In the genomic region with DNA sequence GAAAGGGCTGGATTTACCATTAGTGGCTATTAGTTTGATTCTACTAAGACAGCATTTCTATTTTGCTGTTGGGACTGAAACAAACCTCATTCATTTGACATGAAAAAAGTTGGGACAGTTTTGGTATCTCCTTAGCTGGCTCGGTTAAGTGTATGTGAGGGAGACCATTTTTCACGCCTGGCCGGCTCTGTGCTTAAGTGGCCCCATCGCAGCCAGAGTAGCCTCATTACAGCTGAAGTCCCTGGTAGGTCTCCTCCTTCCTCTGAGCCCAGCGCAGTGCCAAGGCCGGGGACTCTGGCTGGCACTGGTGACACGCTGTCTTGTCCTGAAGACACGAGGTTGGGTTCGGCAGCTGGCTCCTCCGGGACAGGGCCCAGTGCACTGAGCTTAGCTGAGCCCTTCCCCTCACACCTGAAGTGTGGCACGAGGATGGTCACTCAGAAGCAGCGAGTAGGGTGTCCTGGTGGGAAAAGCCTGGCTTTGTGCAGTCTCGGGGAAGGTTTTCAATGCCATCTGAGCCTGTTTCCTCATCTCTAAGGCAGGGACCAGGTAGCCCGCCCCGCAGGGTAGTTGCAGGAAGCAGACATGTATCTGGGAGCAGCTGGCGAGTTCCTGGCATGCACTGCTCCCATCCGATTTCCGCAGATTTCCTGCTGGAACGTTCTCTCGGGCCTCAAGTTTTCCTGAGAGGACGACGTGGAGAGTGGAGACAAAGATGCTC, we compare ENCODE assay signal across 1 cellular context.
TF ChIP-seq lines count a peak whose summit lies in the region.

No MANE protein-coding gene starts in this region.

TF ChIP-seq in K562, 482 proteins besides CTCF, POLR2A, EP300 and RAD21 (continued from another document and continues in another):
- TF ChIP-seq, protein P1, sequence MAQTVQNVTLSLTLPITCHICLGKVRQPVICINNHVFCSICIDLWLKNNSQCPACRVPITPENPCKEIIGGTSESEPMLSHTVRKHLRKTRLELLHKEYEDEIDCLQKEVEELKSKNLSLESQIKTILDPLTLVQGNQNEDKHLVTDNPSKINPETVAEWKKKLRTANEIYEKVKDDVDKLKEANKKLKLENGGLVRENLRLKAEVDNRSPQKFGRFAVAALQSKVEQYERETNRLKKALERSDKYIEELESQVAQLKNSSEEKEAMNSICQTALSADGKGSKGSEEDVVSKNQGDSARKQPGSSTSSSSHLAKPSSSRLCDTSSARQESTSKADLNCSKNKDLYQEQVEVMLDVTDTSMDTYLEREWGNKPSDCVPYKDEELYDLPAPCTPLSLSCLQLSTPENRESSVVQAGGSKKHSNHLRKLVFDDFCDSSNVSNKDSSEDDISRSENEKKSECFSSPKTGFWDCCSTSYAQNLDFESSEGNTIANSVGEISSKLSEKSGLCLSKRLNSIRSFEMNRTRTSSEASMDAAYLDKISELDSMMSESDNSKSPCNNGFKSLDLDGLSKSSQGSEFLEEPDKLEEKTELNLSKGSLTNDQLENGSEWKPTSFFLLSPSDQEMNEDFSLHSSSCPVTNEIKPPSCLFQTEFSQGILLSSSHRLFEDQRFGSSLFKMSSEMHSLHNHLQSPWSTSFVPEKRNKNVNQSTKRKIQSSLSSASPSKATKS (CRISPR knock-in tag; IDR thresholded peaks at IDR 0.05) = no peak
- TF ChIP-seq ZNF431 (CRISPR knock-in tag; IDR thresholded peaks at IDR 0.05) = peak; percentile 3; the same call in 1 of the 2 replicates
- TF ChIP-seq, protein P2, sequence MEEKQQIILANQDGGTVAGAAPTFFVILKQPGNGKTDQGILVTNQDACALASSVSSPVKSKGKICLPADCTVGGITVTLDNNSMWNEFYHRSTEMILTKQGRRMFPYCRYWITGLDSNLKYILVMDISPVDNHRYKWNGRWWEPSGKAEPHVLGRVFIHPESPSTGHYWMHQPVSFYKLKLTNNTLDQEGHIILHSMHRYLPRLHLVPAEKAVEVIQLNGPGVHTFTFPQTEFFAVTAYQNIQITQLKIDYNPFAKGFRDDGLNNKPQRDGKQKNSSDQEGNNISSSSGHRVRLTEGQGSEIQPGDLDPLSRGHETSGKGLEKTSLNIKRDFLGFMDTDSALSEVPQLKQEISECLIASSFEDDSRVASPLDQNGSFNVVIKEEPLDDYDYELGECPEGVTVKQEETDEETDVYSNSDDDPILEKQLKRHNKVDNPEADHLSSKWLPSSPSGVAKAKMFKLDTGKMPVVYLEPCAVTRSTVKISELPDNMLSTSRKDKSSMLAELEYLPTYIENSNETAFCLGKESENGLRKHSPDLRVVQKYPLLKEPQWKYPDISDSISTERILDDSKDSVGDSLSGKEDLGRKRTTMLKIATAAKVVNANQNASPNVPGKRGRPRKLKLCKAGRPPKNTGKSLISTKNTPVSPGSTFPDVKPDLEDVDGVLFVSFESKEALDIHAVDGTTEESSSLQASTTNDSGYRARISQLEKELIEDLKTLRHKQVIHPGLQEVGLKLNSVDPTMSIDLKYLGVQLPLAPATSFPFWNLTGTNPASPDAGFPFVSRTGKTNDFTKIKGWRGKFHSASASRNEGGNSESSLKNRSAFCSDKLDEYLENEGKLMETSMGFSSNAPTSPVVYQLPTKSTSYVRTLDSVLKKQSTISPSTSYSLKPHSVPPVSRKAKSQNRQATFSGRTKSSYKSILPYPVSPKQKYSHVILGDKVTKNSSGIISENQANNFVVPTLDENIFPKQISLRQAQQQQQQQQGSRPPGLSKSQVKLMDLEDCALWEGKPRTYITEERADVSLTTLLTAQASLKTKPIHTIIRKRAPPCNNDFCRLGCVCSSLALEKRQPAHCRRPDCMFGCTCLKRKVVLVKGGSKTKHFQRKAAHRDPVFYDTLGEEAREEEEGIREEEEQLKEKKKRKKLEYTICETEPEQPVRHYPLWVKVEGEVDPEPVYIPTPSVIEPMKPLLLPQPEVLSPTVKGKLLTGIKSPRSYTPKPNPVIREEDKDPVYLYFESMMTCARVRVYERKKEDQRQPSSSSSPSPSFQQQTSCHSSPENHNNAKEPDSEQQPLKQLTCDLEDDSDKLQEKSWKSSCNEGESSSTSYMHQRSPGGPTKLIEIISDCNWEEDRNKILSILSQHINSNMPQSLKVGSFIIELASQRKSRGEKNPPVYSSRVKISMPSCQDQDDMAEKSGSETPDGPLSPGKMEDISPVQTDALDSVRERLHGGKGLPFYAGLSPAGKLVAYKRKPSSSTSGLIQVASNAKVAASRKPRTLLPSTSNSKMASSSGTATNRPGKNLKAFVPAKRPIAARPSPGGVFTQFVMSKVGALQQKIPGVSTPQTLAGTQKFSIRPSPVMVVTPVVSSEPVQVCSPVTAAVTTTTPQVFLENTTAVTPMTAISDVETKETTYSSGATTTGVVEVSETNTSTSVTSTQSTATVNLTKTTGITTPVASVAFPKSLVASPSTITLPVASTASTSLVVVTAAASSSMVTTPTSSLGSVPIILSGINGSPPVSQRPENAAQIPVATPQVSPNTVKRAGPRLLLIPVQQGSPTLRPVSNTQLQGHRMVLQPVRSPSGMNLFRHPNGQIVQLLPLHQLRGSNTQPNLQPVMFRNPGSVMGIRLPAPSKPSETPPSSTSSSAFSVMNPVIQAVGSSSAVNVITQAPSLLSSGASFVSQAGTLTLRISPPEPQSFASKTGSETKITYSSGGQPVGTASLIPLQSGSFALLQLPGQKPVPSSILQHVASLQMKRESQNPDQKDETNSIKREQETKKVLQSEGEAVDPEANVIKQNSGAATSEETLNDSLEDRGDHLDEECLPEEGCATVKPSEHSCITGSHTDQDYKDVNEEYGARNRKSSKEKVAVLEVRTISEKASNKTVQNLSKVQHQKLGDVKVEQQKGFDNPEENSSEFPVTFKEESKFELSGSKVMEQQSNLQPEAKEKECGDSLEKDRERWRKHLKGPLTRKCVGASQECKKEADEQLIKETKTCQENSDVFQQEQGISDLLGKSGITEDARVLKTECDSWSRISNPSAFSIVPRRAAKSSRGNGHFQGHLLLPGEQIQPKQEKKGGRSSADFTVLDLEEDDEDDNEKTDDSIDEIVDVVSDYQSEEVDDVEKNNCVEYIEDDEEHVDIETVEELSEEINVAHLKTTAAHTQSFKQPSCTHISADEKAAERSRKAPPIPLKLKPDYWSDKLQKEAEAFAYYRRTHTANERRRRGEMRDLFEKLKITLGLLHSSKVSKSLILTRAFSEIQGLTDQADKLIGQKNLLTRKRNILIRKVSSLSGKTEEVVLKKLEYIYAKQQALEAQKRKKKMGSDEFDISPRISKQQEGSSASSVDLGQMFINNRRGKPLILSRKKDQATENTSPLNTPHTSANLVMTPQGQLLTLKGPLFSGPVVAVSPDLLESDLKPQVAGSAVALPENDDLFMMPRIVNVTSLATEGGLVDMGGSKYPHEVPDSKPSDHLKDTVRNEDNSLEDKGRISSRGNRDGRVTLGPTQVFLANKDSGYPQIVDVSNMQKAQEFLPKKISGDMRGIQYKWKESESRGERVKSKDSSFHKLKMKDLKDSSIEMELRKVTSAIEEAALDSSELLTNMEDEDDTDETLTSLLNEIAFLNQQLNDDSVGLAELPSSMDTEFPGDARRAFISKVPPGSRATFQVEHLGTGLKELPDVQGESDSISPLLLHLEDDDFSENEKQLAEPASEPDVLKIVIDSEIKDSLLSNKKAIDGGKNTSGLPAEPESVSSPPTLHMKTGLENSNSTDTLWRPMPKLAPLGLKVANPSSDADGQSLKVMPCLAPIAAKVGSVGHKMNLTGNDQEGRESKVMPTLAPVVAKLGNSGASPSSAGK (IDR thresholded peaks at IDR 0.05) = peak; percentile 87
- peak; percentile 81 for TF ChIP-seq ZNF766 (CRISPR knock-in tag; conservative IDR thresholded peaks at IDR 0.05)
- TF ChIP-seq ZNF778 (CRISPR knock-in tag; IDR thresholded peaks at IDR 0.05) = no peak
- TF ChIP-seq GABPA (tag; conservative IDR thresholded peaks at IDR 0.05; ENCODE audit: low read depth) = 0 out of 2 replicates have a peak, but pooled peaks have one; percentile 23
- TF ChIP-seq FOXA3 (CRISPR knock-in tag; conservative IDR thresholded peaks at IDR 0.05 in 1 of 2, IDR thresholded peaks at IDR 0.05 in 1 of 2) = 0 out of 4 replicates have a peak, but pooled peaks of 1 of the 2 experiments have one; percentile 46
- peak; percentile 16; the same call in 1 of the 2 replicates for TF ChIP-seq KLF1 (tag; IDR thresholded peaks at IDR 0.05)
- TF ChIP-seq, protein P3, sequence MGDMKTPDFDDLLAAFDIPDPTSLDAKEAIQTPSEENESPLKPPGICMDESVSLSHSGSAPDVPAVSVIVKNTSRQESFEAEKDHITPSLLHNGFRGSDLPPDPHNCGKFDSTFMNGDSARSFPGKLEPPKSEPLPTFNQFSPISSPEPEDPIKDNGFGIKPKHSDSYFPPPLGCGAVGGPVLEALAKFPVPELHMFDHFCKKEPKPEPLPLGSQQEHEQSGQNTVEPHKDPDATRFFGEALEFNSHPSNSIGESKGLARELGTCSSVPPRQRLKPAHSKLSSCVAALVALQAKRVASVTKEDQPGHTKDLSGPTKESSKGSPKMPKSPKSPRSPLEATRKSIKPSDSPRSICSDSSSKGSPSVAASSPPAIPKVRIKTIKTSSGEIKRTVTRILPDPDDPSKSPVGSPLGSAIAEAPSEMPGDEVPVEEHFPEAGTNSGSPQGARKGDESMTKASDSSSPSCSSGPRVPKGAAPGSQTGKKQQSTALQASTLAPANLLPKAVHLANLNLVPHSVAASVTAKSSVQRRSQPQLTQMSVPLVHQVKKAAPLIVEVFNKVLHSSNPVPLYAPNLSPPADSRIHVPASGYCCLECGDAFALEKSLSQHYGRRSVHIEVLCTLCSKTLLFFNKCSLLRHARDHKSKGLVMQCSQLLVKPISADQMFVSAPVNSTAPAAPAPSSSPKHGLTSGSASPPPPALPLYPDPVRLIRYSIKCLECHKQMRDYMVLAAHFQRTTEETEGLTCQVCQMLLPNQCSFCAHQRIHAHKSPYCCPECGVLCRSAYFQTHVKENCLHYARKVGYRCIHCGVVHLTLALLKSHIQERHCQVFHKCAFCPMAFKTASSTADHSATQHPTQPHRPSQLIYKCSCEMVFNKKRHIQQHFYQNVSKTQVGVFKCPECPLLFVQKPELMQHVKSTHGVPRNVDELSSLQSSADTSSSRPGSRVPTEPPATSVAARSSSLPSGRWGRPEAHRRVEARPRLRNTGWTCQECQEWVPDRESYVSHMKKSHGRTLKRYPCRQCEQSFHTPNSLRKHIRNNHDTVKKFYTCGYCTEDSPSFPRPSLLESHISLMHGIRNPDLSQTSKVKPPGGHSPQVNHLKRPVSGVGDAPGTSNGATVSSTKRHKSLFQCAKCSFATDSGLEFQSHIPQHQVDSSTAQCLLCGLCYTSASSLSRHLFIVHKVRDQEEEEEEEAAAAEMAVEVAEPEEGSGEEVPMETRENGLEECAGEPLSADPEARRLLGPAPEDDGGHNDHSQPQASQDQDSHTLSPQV (IDR thresholded peaks at IDR 0.05) = peak; percentile 70
- TF ChIP-seq, protein P4, sequence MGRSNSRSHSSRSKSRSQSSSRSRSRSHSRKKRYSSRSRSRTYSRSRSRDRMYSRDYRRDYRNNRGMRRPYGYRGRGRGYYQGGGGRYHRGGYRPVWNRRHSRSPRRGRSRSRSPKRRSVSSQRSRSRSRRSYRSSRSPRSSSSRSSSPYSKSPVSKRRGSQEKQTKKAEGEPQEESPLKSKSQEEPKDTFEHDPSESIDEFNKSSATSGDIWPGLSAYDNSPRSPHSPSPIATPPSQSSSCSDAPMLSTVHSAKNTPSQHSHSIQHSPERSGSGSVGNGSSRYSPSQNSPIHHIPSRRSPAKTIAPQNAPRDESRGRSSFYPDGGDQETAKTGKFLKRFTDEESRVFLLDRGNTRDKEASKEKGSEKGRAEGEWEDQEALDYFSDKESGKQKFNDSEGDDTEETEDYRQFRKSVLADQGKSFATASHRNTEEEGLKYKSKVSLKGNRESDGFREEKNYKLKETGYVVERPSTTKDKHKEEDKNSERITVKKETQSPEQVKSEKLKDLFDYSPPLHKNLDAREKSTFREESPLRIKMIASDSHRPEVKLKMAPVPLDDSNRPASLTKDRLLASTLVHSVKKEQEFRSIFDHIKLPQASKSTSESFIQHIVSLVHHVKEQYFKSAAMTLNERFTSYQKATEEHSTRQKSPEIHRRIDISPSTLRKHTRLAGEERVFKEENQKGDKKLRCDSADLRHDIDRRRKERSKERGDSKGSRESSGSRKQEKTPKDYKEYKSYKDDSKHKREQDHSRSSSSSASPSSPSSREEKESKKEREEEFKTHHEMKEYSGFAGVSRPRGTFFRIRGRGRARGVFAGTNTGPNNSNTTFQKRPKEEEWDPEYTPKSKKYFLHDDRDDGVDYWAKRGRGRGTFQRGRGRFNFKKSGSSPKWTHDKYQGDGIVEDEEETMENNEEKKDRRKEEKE (IDR thresholded peaks at IDR 0.05; ENCODE audit: borderline replicate concordance in 1 of 2, control insufficient read depth in 1 of 2, low read depth in 2 of 2, low read length in 1 of 2) = 0 out of 4 replicates have a peak, but pooled peaks of 1 of the 2 experiments have one; percentile 47
- TF ChIP-seq KLF16 (IDR thresholded peaks at IDR 0.05) = no peak; the same call in 1 of the 2 replicates
- TF ChIP-seq, protein P5, sequence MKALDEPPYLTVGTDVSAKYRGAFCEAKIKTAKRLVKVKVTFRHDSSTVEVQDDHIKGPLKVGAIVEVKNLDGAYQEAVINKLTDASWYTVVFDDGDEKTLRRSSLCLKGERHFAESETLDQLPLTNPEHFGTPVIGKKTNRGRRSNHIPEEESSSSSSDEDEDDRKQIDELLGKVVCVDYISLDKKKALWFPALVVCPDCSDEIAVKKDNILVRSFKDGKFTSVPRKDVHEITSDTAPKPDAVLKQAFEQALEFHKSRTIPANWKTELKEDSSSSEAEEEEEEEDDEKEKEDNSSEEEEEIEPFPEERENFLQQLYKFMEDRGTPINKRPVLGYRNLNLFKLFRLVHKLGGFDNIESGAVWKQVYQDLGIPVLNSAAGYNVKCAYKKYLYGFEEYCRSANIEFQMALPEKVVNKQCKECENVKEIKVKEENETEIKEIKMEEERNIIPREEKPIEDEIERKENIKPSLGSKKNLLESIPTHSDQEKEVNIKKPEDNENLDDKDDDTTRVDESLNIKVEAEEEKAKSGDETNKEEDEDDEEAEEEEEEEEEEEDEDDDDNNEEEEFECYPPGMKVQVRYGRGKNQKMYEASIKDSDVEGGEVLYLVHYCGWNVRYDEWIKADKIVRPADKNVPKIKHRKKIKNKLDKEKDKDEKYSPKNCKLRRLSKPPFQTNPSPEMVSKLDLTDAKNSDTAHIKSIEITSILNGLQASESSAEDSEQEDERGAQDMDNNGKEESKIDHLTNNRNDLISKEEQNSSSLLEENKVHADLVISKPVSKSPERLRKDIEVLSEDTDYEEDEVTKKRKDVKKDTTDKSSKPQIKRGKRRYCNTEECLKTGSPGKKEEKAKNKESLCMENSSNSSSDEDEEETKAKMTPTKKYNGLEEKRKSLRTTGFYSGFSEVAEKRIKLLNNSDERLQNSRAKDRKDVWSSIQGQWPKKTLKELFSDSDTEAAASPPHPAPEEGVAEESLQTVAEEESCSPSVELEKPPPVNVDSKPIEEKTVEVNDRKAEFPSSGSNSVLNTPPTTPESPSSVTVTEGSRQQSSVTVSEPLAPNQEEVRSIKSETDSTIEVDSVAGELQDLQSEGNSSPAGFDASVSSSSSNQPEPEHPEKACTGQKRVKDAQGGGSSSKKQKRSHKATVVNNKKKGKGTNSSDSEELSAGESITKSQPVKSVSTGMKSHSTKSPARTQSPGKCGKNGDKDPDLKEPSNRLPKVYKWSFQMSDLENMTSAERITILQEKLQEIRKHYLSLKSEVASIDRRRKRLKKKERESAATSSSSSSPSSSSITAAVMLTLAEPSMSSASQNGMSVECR (CRISPR knock-in tag; IDR thresholded peaks at IDR 0.05) = no peak; the same call in 1 of the 2 replicates
